16 cellular contexts compared by ENCODE assay signal in genomic region chr16:58034128-58034685, GRCh38.
"Had no signal": no experiment of that assay in that cellular context is flagged by ENCODE, and none has a peak within 500 bp of the region (broad histone marks: within the 10 kb centered on the region; RNA-seq: fewer than 3 reads in every experiment).

No MANE protein-coding gene starts in this region.

- H3K27ac ChIP-seq: ascending aorta had no signal

- H3K27me3 ChIP-seq: ascending aorta, dorsolateral prefrontal cortex, gastrocnemius medialis, upper lobe of left lung had no signal

- H3K4me3 Mint-ChIP-seq: activated naive CD4-positive, alpha-beta T cell treated with anti-CD3 and anti-CD28 coated beads, Interleukin-2, amount 10 ng/mL, durations not matched to agents 7 days and 5 days; natural killer cell treated with Interleukin-12 subunit alpha and Interleukin-12 subunit beta and Interleukin-15 and Interleukin-18, amount 100 ng/mL, for 72 hours; stimulated activated naive CD8-positive, alpha-beta T cell treated with anti-CD3 and anti-CD28 coated beads, Interleukin-15, amount 100 ng/mL, for 72 hours had no signal

- H3K4me3 ChIP-seq: ascending aorta, dorsolateral prefrontal cortex, gastrocnemius medialis, psoas muscle, upper lobe of left lung had no signal

- H3K4me1 ChIP-seq: ascending aorta had no signal

- H3K9me3 ChIP-seq: ascending aorta, gastrocnemius medialis, psoas muscle, upper lobe of left lung had no signal

- ATAC-seq: gastrocnemius medialis; natural killer cell treated with Interleukin-12 subunit alpha and Interleukin-12 subunit beta and Interleukin-15 and Interleukin-18, amount 100 ng/mL, for 72 hours; psoas muscle; sciatic nerve; stimulated activated naive CD8-positive, alpha-beta T cell treated with anti-CD3 and anti-CD28 coated beads, Interleukin-15, amount 100 ng/mL, for 72 hours had no signal

- H3K27ac Mint-ChIP-seq: activated naive CD4-positive, alpha-beta T cell treated with anti-CD3 and anti-CD28 coated beads, Interleukin-2, amount 10 ng/mL, durations not matched to agents 7 days and 5 days; activated T-helper 2 cell treated with anti-CD3 and anti-CD28 coated beads, Interferon-gamma antibody, Interleukin-2, Interleukin-4, amounts not matched to agents 10 μg/mL and 5 μg/mL and 100 μg/mL, durations not matched to agents 14 hours and 24 hours and 36 hours; natural killer cell treated with Interleukin-12 subunit alpha and Interleukin-12 subunit beta and Interleukin-15 and Interleukin-18, amount 100 ng/mL, for 72 hours; stimulated activated naive CD8-positive, alpha-beta T cell treated with anti-CD3 and anti-CD28 coated beads, Interleukin-15, amount 100 ng/mL, for 72 hours had no signal

- H3K27me3 Mint-ChIP-seq: stimulated activated naive CD8-positive, alpha-beta T cell treated with anti-CD3 and anti-CD28 coated beads, Interleukin-15, amount 100 ng/mL, for 72 hours had no signal

- H3K36me3 Mint-ChIP-seq: activated naive CD4-positive, alpha-beta T cell treated with anti-CD3 and anti-CD28 coated beads, Interleukin-2, amount 10 ng/mL, durations not matched to agents 7 days and 5 days; natural killer cell treated with Interleukin-12 subunit alpha and Interleukin-12 subunit beta and Interleukin-15 and Interleukin-18, amount 100 ng/mL, for 72 hours had no signal

- H3K36me3 ChIP-seq: ascending aorta, gastrocnemius medialis had no signal

- H3K4me1 Mint-ChIP-seq: activated naive CD4-positive, alpha-beta T cell treated with anti-CD3 and anti-CD28 coated beads, Interleukin-2, amount 10 ng/mL, durations not matched to agents 7 days and 5 days; stimulated activated naive CD8-positive, alpha-beta T cell treated with anti-CD3 and anti-CD28 coated beads, Interleukin-15, amount 100 ng/mL, for 72 hours had no signal

- DNase-seq: activated CD4-positive, alpha-beta T cell treated with anti-CD3 and anti-CD28 coated beads for 1 hour; activated CD4-positive, alpha-beta T cell treated with anti-CD3 and anti-CD28 coated beads, Interleukin-2, amount 50 U/mL, for 4 hours; activated naive CD4-positive, alpha-beta T cell treated with anti-CD3 and anti-CD28 coated beads, Interleukin-2, amount 10 ng/mL, durations not matched to agents 7 days and 5 days; dorsolateral prefrontal cortex; erythroblast; gastrocnemius medialis; hippocampal formation; kidney; occipital lobe; psoas muscle; stimulated activated naive CD8-positive, alpha-beta T cell treated with anti-CD3 and anti-CD28 coated beads, Interleukin-15, amount 100 ng/mL, for 72 hours; upper lobe of left lung had no signal

- H3K9me3 Mint-ChIP-seq: activated naive CD4-positive, alpha-beta T cell treated with anti-CD3 and anti-CD28 coated beads, Interleukin-2, amount 10 ng/mL, durations not matched to agents 7 days and 5 days; activated T-helper 2 cell treated with anti-CD3 and anti-CD28 coated beads, Interferon-gamma antibody, Interleukin-2, Interleukin-4, amounts not matched to agents 10 μg/mL and 5 μg/mL and 100 μg/mL, durations not matched to agents 14 hours and 24 hours and 36 hours; natural killer cell treated with Interleukin-12 subunit alpha and Interleukin-12 subunit beta and Interleukin-15 and Interleukin-18, amount 100 ng/mL, for 72 hours; stimulated activated naive CD8-positive, alpha-beta T cell treated with anti-CD3 and anti-CD28 coated beads, Interleukin-15, amount 100 ng/mL, for 72 hours had no signal
